Comparison of ENCODE assay signal across 11 cellular contexts in genomic region chr2:234191819-234192407, GRCh38.
A peak's percentile ranks its signal among the peaks of the same experiment; 100 is the strongest.
DNase-seq lines count a peak whose midpoint lies in the region; ATAC-seq and TF ChIP-seq lines count a peak whose summit lies in the region.
"Had no signal": no experiment of that assay in that cellular context is flagged by ENCODE, and none has a peak within 500 bp of the region (broad histone marks: within the 10 kb centered on the region; RNA-seq: fewer than 3 reads in every experiment).

No MANE protein-coding gene starts in this region.

- peak; percentile 74 for DNase-seq in Daoy (ENCODE audit: low read depth)
- peak; percentile 49 for DNase-seq in NCI-H187 treated with DMSO at 0.1 percent for 48 hours (lab: John Stamatoyannopoulos, UW)
- DNase-seq in left lobe of liver (ENCODE audit: low spot score) = no peak
- no peak for DNase-seq in T1000 (lab: John Stamatoyannopoulos, UW)
- no peak for DNase-seq in lower lobe of right lung
- no peak for DNase-seq in posterior cingulate gyrus
- DNase-seq: body of pancreas, GOT3, transverse colon had no signal

- H3K36me3 ChIP-seq in lower lobe of right lung = no peaks in the 10 kb centered on the region
- H3K36me3 ChIP-seq: transverse colon had no signal

- no peaks in the 10 kb centered on the region for H3K4me1 ChIP-seq in lower lobe of right lung
- H3K4me1 ChIP-seq: transverse colon had no signal

- no peak overlapping the region for H3K4me3 ChIP-seq in lower lobe of right lung
- H3K4me3 ChIP-seq: body of pancreas, transverse colon had no signal

- H3K27me3 ChIP-seq in lower lobe of right lung (ENCODE audit: low read depth) = no peaks in the 10 kb centered on the region
- H3K27me3 ChIP-seq: body of pancreas had no signal

- intact Hi-C loops in lower lobe of right lung (cut with DNase I) (no loop called here), posterior cingulate gyrus (cut with DNase I) (no loop called here)

- TF ChIP-seq CTCF in lower lobe of right lung (IDR thresholded peaks at IDR 0.05) = no peak

- no peak overlapping the region for H3K27ac ChIP-seq in lower lobe of right lung
- H3K27ac ChIP-seq: body of pancreas, transverse colon had no signal

- ATAC-seq in SK-N-SH treated with all-trans-retinoic acid at 6 μM for 48 hours (peak; percentile 67), left lobe of liver (peak; percentile 38), GM21717 (IDR thresholded peaks at IDR 0.05; ENCODE audit: unreplicated experiment) (no peak), lower lobe of right lung (no peak)
- ATAC-seq: body of pancreas had no signal

- no peaks in the 10 kb centered on the region for H3K9me3 ChIP-seq in lower lobe of right lung
- H3K9me3 ChIP-seq: body of pancreas, transverse colon had no signal

TF ChIP-seq in SK-N-SH treated with all-trans-retinoic acid at 6 μM for 48 hours, 23 proteins besides CTCF, POLR2A, EP300 and RAD21:
- TF ChIP-seq CSRNP3 (CRISPR knock-in tag; IDR thresholded peaks at IDR 0.05) (no peak), TSHZ2 (CRISPR knock-in tag; IDR thresholded peaks at IDR 0.05) (no peak), OSR1 (CRISPR knock-in tag; IDR thresholded peaks at IDR 0.05) (no peak), ZC3H10 (CRISPR knock-in tag; IDR thresholded peaks at IDR 0.05) (no peak), PPARA (CRISPR knock-in tag; IDR thresholded peaks at IDR 0.05; ENCODE audit: borderline replicate concordance) (no peak), ESRRG (CRISPR knock-in tag; IDR thresholded peaks at IDR 0.05) (no peak)

Comparison
In these comparisons a context has a peak if more than half of its experiments do, and no peak if none do; other contexts are left out.
1. DNase-seq: peak in Daoy (single experiment) and NCI-H187 treated with DMSO at 0.1 percent for 48 hours (single experiment); none in left lobe of liver (single experiment), T1000 (single experiment), lower lobe of right lung (single experiment) and posterior cingulate gyrus (0 of 10).
2. ATAC-seq: peak in SK-N-SH treated with all-trans-retinoic acid at 6 μM for 48 hours (single experiment) and left lobe of liver (single experiment); none in GM21717 (single experiment) and lower lobe of right lung (0 of 2).